ENCODE assay signal across 2 cellular contexts in genomic region chr5:126864042-126864688, GRCh38.
TF ChIP-seq lines count a peak whose summit lies in the region.

No MANE protein-coding gene starts in this region.

TF ChIP-seq in HEK293T, 16 proteins besides CTCF, POLR2A, EP300 and RAD21 (continued from another document):
- TF ChIP-seq TARDBP (IDR thresholded peaks at IDR 0.05) (no peak), FOXM1 (IDR thresholded peaks at IDR 0.05; ENCODE audit: borderline replicate concordance) (no peak), ELF4 (IDR thresholded peaks at IDR 0.05) (no peak), NFRKB (IDR thresholded peaks at IDR 0.05) (no peak), LEF1 (IDR thresholded peaks at IDR 0.05; ENCODE audit: borderline replicate concordance) (no peak), ARNT (IDR thresholded peaks at IDR 0.05) (no peak)

TF ChIP-seq in K562, 482 proteins besides CTCF, POLR2A, EP300 and RAD21 (continued from another document and continues in another):
- no peak for TF ChIP-seq ZBTB49 (CRISPR knock-in tag; IDR thresholded peaks at IDR 0.05; ENCODE audit: borderline replicate concordance)
- TF ChIP-seq ZFP36 (IDR thresholded peaks at IDR 0.05; ENCODE audit: low read depth, low read length, partially characterized antibody): peak; percentile 56
- TF ChIP-seq TFAM (CRISPR knock-in tag; conservative IDR thresholded peaks at IDR 0.05): no peak
- no peak for TF ChIP-seq THAP7 (CRISPR knock-in tag; IDR thresholded peaks at IDR 0.05)
- no peak for TF ChIP-seq ZNF395 (CRISPR knock-in tag; IDR thresholded peaks at IDR 0.05)
- no peak for TF ChIP-seq CREBBP (IDR thresholded peaks at IDR 0.05; ENCODE audit: low read depth, low read length)
- TF ChIP-seq HNRNPH1 (optimal IDR thresholded peaks at IDR 0.05; ENCODE audit: low read depth, low read length): no peak
- peak; percentile 80 for TF ChIP-seq POLR2G (IDR thresholded peaks at IDR 0.05; ENCODE audit: low read depth, low read length)
- no peak for TF ChIP-seq NFE2L1 (tag; IDR thresholded peaks at IDR 0.05; ENCODE audit: borderline replicate concordance, low read depth)
- peak; percentile 98 for TF ChIP-seq MYC (IDR thresholded peaks at IDR 0.05; ENCODE audit: low read depth, low read length)
- TF ChIP-seq MYC (CRISPR knock-in tag; IDR thresholded peaks at IDR 0.05; ENCODE audit: borderline replicate concordance, low read depth): no peak
- no peak for TF ChIP-seq CCNT2 (IDR thresholded peaks at IDR 0.05; ENCODE audit: borderline replicate concordance, extremely low read depth, insufficient read length, low read depth, low read length)
- no peak for TF ChIP-seq IRF2 (CRISPR knock-in tag; IDR thresholded peaks at IDR 0.05)
- TF ChIP-seq EP400 (IDR thresholded peaks at IDR 0.05): peak; percentile 95
- TF ChIP-seq ZNF644 (tag; IDR thresholded peaks at IDR 0.05; ENCODE audit: low read depth): no peak
- peak; percentile 67 to 72 for TF ChIP-seq E2F6 (IDR thresholded peaks at IDR 0.05; ENCODE audit: borderline replicate concordance in 1 of 2, extremely low read depth in 1 of 2, insufficient read depth in 1 of 2, insufficient read length in 1 of 2, low read depth in 1 of 2, low read length in 1 of 2, poor library complexity in 1 of 2, severe bottlenecking in 1 of 2)
- no peak for TF ChIP-seq BCLAF1 (IDR thresholded peaks at IDR 0.05; ENCODE audit: borderline replicate concordance in 1 of 2, control insufficient read depth in 1 of 2, low read depth in 2 of 2, low read length in 1 of 2)
- TF ChIP-seq ZNF655 (CRISPR knock-in tag; IDR thresholded peaks at IDR 0.05): no peak
- 0 out of 2 replicates have a peak, but pooled peaks have one; percentile 37 for TF ChIP-seq JUN (IDR thresholded peaks at IDR 0.05; ENCODE audit: borderline replicate concordance, low read depth, low read length)
- TF ChIP-seq JUN (CRISPR knock-in tag; IDR thresholded peaks at IDR 0.05; ENCODE audit: borderline replicate concordance): no peak
- TF ChIP-seq ZNF740 (CRISPR knock-in tag; IDR thresholded peaks at IDR 0.05): no peak
- no peak for TF ChIP-seq ZNF740 (tag; IDR thresholded peaks at IDR 0.05)
- no peak for TF ChIP-seq NCOA4 (IDR thresholded peaks at IDR 0.05; ENCODE audit: partially characterized antibody)
- TF ChIP-seq GATAD2A (IDR thresholded peaks at IDR 0.05): no peak
- no peak for TF ChIP-seq KLF13 (tag; IDR thresholded peaks at IDR 0.05; ENCODE audit: borderline replicate concordance, low read depth)
- TF ChIP-seq E4F1 (CRISPR knock-in tag; IDR thresholded peaks at IDR 0.05; ENCODE audit: borderline replicate concordance): no peak
- no peak for TF ChIP-seq MITF (IDR thresholded peaks at IDR 0.05)
- TF ChIP-seq ZNF586 (CRISPR knock-in tag; conservative IDR thresholded peaks at IDR 0.05): no peak
- no peak for TF ChIP-seq ATF6 (CRISPR knock-in tag; IDR thresholded peaks at IDR 0.05)
- TF ChIP-seq SFPQ (IDR thresholded peaks at IDR 0.05; ENCODE audit: low read depth, low read length): no peak
- TF ChIP-seq TCFL5 (CRISPR knock-in tag; conservative IDR thresholded peaks at IDR 0.05): no peak
- peak; percentile 80 for TF ChIP-seq RBFOX2 (IDR thresholded peaks at IDR 0.05; ENCODE audit: low read depth, low read length)
- TF ChIP-seq SAFB2 (IDR thresholded peaks at IDR 0.05; ENCODE audit: borderline replicate concordance, low read depth, low read length, severe bottlenecking): no peak
- TF ChIP-seq HMG20A (CRISPR knock-in tag; conservative IDR thresholded peaks at IDR 0.05): no peak
- no peak for TF ChIP-seq ERF (CRISPR knock-in tag; IDR thresholded peaks at IDR 0.05)
- TF ChIP-seq SMARCA5 (IDR thresholded peaks at IDR 0.05): no peak
- no peak for TF ChIP-seq CEBPG (CRISPR knock-in tag; IDR thresholded peaks at IDR 0.05)
- TF ChIP-seq CEBPG (tag; conservative IDR thresholded peaks at IDR 0.05 in 1 of 2, IDR thresholded peaks at IDR 0.05 in 1 of 2): no peak
- TF ChIP-seq ZNF175 (CRISPR knock-in tag; IDR thresholded peaks at IDR 0.05; ENCODE audit: low read depth): no peak
- TF ChIP-seq MYBL2 (IDR thresholded peaks at IDR 0.05; ENCODE audit: low read depth): no peak
- TF ChIP-seq MYBL2 (CRISPR knock-in tag; IDR thresholded peaks at IDR 0.05; ENCODE audit: borderline replicate concordance): no peak
- no peak for TF ChIP-seq HDAC8 (tag; IDR thresholded peaks at IDR 0.05)
- TF ChIP-seq TSC22D4 (tag; IDR thresholded peaks at IDR 0.05): no peak
